ENCODE assay signal across 1 cellular context in the genomic region with DNA sequence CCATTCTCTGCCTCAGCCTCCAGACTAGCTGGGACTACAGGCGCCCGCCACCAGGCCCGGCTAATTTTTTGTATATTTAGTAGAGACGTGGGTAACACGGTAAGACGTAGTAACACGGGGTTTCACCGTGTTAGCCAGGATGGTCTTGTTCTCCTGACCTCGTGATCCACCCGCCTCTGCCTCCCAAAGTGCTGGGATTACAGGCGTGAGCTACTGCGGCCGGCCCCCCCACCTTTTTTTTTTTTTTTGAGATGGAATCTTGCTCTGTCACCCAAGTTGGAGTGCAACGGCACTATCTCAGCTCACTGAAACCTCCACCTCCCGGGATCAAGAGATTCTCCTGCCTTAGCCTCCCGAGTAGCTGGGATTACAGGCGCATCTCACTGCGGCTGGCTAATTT.
TF ChIP-seq lines count a peak whose summit lies in the region.
"Not testable (repeated sequence)": the region's sequence is repeated elsewhere in the genome, so short reads cannot be mapped to it uniquely, and the experiment has no call there.

No MANE protein-coding gene starts in this region.

TF ChIP-seq in K562, 482 proteins besides CTCF, POLR2A, EP300 and RAD21:
- not testable (repeated sequence) for TF ChIP-seq ATF1 (CRISPR knock-in tag; IDR thresholded peaks at IDR 0.05); TOE1 (CRISPR knock-in tag; IDR thresholded peaks at IDR 0.05; ENCODE audit: borderline replicate concordance, low read depth)
- TF ChIP-seq ATF1 (tag; IDR thresholded peaks at IDR 0.05) = peak; percentile 22; the same call in 1 of the 2 replicates
- TF ChIP-seq ZNF316 (IDR thresholded peaks at IDR 0.05) = peak; percentile 28; the same call in 1 of the 2 replicates
- peak; percentile 21 for TF ChIP-seq PHF20 (IDR thresholded peaks at IDR 0.05; ENCODE audit: partially characterized antibody)
- TF ChIP-seq, protein P1, sequence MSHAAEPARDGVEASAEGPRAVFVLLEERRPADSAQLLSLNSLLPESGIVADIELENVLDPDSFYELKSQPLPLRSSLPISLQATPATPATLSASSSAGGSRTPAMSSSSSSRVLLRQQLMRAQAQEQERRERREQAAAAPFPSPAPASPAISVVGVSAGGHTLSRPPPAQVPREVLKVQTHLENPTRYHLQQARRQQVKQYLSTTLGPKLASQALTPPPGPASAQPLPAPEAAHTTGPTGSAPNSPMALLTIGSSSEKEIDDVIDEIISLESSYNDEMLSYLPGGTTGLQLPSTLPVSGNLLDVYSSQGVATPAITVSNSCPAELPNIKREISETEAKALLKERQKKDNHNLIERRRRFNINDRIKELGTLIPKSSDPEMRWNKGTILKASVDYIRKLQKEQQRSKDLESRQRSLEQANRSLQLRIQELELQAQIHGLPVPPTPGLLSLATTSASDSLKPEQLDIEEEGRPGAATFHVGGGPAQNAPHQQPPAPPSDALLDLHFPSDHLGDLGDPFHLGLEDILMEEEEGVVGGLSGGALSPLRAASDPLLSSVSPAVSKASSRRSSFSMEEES (CRISPR knock-in tag; IDR thresholded peaks at IDR 0.05) = peak; percentile 20; the same call in 1 of the 2 replicates
- TF ChIP-seq, protein P2, sequence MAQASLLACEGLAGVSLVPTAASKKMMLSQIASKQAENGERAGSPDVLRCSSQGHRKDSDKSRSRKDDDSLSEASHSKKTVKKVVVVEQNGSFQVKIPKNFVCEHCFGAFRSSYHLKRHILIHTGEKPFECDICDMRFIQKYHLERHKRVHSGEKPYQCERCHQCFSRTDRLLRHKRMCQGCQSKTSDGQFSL (CRISPR knock-in tag; IDR thresholded peaks at IDR 0.05) = peak; percentile 78
- TF ChIP-seq, protein P2 (tag; IDR thresholded peaks at IDR 0.05) = peak in 1 of 2 experiments; percentile 96; a peak in 2 of 4 replicates
- peak; percentile 59 for TF ChIP-seq CXXC5 (CRISPR knock-in tag; IDR thresholded peaks at IDR 0.05)
- TF ChIP-seq DPF2 (IDR thresholded peaks at IDR 0.05) = peak; percentile 77
- 0 out of 2 replicates have a peak, but pooled peaks have one; percentile 9 for TF ChIP-seq GATAD2A (IDR thresholded peaks at IDR 0.05)
- peak in 1 of 2 experiments; percentile 31; a peak in 1 of 4 replicates for TF ChIP-seq MAZ (CRISPR knock-in tag; conservative IDR thresholded peaks at IDR 0.05 in 1 of 2, IDR thresholded peaks at IDR 0.05 in 1 of 2)
- TF ChIP-seq TOE1 (IDR thresholded peaks at IDR 0.05; ENCODE audit: borderline replicate concordance) = peak; percentile 67; the same call in 1 of the 2 replicates
- TF ChIP-seq EP400 (IDR thresholded peaks at IDR 0.05) = 0 out of 2 replicates have a peak, but pooled peaks have one; percentile 39
- TF ChIP-seq ARID1B (IDR thresholded peaks at IDR 0.05) = peak; percentile 50; the same call in 1 of the 2 replicates
- TF ChIP-seq ZNF766 (CRISPR knock-in tag; conservative IDR thresholded peaks at IDR 0.05) = peak; percentile 84; the same call in 1 of the 2 replicates
- peak; percentile 70; the same call in 1 of the 2 replicates for TF ChIP-seq MAFG (tag; conservative IDR thresholded peaks at IDR 0.05)
- peak; percentile 86 for TF ChIP-seq L3MBTL2 (IDR thresholded peaks at IDR 0.05)
- peak; percentile 65; the same call in 1 of the 2 replicates for TF ChIP-seq SMARCE1 (IDR thresholded peaks at IDR 0.05)
- TF ChIP-seq EGR1 (conservative IDR thresholded peaks at IDR 0.05) = 0 out of 2 replicates have a peak, but pooled peaks have one; percentile 11
- TF ChIP-seq, protein P3, sequence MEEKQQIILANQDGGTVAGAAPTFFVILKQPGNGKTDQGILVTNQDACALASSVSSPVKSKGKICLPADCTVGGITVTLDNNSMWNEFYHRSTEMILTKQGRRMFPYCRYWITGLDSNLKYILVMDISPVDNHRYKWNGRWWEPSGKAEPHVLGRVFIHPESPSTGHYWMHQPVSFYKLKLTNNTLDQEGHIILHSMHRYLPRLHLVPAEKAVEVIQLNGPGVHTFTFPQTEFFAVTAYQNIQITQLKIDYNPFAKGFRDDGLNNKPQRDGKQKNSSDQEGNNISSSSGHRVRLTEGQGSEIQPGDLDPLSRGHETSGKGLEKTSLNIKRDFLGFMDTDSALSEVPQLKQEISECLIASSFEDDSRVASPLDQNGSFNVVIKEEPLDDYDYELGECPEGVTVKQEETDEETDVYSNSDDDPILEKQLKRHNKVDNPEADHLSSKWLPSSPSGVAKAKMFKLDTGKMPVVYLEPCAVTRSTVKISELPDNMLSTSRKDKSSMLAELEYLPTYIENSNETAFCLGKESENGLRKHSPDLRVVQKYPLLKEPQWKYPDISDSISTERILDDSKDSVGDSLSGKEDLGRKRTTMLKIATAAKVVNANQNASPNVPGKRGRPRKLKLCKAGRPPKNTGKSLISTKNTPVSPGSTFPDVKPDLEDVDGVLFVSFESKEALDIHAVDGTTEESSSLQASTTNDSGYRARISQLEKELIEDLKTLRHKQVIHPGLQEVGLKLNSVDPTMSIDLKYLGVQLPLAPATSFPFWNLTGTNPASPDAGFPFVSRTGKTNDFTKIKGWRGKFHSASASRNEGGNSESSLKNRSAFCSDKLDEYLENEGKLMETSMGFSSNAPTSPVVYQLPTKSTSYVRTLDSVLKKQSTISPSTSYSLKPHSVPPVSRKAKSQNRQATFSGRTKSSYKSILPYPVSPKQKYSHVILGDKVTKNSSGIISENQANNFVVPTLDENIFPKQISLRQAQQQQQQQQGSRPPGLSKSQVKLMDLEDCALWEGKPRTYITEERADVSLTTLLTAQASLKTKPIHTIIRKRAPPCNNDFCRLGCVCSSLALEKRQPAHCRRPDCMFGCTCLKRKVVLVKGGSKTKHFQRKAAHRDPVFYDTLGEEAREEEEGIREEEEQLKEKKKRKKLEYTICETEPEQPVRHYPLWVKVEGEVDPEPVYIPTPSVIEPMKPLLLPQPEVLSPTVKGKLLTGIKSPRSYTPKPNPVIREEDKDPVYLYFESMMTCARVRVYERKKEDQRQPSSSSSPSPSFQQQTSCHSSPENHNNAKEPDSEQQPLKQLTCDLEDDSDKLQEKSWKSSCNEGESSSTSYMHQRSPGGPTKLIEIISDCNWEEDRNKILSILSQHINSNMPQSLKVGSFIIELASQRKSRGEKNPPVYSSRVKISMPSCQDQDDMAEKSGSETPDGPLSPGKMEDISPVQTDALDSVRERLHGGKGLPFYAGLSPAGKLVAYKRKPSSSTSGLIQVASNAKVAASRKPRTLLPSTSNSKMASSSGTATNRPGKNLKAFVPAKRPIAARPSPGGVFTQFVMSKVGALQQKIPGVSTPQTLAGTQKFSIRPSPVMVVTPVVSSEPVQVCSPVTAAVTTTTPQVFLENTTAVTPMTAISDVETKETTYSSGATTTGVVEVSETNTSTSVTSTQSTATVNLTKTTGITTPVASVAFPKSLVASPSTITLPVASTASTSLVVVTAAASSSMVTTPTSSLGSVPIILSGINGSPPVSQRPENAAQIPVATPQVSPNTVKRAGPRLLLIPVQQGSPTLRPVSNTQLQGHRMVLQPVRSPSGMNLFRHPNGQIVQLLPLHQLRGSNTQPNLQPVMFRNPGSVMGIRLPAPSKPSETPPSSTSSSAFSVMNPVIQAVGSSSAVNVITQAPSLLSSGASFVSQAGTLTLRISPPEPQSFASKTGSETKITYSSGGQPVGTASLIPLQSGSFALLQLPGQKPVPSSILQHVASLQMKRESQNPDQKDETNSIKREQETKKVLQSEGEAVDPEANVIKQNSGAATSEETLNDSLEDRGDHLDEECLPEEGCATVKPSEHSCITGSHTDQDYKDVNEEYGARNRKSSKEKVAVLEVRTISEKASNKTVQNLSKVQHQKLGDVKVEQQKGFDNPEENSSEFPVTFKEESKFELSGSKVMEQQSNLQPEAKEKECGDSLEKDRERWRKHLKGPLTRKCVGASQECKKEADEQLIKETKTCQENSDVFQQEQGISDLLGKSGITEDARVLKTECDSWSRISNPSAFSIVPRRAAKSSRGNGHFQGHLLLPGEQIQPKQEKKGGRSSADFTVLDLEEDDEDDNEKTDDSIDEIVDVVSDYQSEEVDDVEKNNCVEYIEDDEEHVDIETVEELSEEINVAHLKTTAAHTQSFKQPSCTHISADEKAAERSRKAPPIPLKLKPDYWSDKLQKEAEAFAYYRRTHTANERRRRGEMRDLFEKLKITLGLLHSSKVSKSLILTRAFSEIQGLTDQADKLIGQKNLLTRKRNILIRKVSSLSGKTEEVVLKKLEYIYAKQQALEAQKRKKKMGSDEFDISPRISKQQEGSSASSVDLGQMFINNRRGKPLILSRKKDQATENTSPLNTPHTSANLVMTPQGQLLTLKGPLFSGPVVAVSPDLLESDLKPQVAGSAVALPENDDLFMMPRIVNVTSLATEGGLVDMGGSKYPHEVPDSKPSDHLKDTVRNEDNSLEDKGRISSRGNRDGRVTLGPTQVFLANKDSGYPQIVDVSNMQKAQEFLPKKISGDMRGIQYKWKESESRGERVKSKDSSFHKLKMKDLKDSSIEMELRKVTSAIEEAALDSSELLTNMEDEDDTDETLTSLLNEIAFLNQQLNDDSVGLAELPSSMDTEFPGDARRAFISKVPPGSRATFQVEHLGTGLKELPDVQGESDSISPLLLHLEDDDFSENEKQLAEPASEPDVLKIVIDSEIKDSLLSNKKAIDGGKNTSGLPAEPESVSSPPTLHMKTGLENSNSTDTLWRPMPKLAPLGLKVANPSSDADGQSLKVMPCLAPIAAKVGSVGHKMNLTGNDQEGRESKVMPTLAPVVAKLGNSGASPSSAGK (IDR thresholded peaks at IDR 0.05) = peak; percentile 71
- TF ChIP-seq, protein P4, sequence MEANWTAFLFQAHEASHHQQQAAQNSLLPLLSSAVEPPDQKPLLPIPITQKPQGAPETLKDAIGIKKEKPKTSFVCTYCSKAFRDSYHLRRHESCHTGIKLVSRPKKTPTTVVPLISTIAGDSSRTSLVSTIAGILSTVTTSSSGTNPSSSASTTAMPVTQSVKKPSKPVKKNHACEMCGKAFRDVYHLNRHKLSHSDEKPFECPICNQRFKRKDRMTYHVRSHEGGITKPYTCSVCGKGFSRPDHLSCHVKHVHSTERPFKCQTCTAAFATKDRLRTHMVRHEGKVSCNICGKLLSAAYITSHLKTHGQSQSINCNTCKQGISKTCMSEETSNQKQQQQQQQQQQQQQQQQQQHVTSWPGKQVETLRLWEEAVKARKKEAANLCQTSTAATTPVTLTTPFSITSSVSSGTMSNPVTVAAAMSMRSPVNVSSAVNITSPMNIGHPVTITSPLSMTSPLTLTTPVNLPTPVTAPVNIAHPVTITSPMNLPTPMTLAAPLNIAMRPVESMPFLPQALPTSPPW (CRISPR knock-in tag; IDR thresholded peaks at IDR 0.05) = peak; percentile 85
- TF ChIP-seq, protein P5, sequence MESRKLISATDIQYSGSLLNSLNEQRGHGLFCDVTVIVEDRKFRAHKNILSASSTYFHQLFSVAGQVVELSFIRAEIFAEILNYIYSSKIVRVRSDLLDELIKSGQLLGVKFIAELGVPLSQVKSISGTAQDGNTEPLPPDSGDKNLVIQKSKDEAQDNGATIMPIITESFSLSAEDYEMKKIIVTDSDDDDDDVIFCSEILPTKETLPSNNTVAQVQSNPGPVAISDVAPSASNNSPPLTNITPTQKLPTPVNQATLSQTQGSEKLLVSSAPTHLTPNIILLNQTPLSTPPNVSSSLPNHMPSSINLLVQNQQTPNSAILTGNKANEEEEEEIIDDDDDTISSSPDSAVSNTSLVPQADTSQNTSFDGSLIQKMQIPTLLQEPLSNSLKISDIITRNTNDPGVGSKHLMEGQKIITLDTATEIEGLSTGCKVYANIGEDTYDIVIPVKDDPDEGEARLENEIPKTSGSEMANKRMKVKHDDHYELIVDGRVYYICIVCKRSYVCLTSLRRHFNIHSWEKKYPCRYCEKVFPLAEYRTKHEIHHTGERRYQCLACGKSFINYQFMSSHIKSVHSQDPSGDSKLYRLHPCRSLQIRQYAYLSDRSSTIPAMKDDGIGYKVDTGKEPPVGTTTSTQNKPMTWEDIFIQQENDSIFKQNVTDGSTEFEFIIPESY (CRISPR knock-in tag; IDR thresholded peaks at IDR 0.05) = 0 out of 2 replicates have a peak, but pooled peaks have one; percentile 32
- TF ChIP-seq TAF7 (tag; IDR thresholded peaks at IDR 0.05) = 0 out of 2 replicates have a peak, but pooled peaks have one; percentile 24
- TF ChIP-seq BCOR (IDR thresholded peaks at IDR 0.05) = peak; percentile 42; the same call in 1 of the 2 replicates
- TF ChIP-seq NRF1 (conservative IDR thresholded peaks at IDR 0.05 in 1 of 2, IDR thresholded peaks at IDR 0.05 in 1 of 2) = 0 out of 4 replicates have a peak, but pooled peaks of 1 of the 2 experiments have one; percentile 14
- peak; percentile 33; the same call in 1 of the 2 replicates for TF ChIP-seq NFE2 (IDR thresholded peaks at IDR 0.05; ENCODE audit: low read depth)
- 0 out of 4 replicates have a peak, but pooled peaks of 1 of the 2 experiments have one; percentile 22 for TF ChIP-seq HDAC1 (IDR thresholded peaks at IDR 0.05)
- peak; percentile 91 for TF ChIP-seq ZNF384 (IDR thresholded peaks at IDR 0.05; ENCODE audit: low read depth, low read length)
- peak; percentile 51; the same call in 1 of the 2 replicates for TF ChIP-seq SMARCA4 (IDR thresholded peaks at IDR 0.05)
- TF ChIP-seq C11orf30 (IDR thresholded peaks at IDR 0.05; ENCODE audit: low read depth) = peak; percentile 66; the same call in 1 of the 2 replicates
- TF ChIP-seq, protein P6, sequence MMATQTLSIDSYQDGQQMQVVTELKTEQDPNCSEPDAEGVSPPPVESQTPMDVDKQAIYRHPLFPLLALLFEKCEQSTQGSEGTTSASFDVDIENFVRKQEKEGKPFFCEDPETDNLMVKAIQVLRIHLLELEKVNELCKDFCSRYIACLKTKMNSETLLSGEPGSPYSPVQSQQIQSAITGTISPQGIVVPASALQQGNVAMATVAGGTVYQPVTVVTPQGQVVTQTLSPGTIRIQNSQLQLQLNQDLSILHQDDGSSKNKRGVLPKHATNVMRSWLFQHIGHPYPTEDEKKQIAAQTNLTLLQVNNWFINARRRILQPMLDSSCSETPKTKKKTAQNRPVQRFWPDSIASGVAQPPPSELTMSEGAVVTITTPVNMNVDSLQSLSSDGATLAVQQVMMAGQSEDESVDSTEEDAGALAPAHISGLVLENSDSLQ (IDR thresholded peaks at IDR 0.05) = 0 out of 2 replicates have a peak, but pooled peaks have one; percentile 17
- TF ChIP-seq SOX6 (IDR thresholded peaks at IDR 0.05) = 0 out of 2 replicates have a peak, but pooled peaks have one; percentile 18
